ENCODE assay signal across 1 cellular context in genomic region chr22:40177738-40178416, GRCh38.
TF ChIP-seq lines count a peak whose summit lies in the region.

Gene TNRC6B, plus strand, starts transcription at chr22:40177925. Its CDS starts 211 bp downstream, at chr22:40178136.

TF ChIP-seq in GM12878, 131 proteins besides CTCF, POLR2A, EP300 and RAD21 (continued from another document and continues in another):
- peak; percentile 98 for TF ChIP-seq RAD51 (IDR thresholded peaks at IDR 0.05)
- 0 out of 4 replicates have a peak, but pooled peaks of 1 of the 2 experiments have one; percentile 29 for TF ChIP-seq SRF (IDR thresholded peaks at IDR 0.05; ENCODE audit: low read depth in 2 of 2, low read length in 2 of 2)
- TF ChIP-seq ZNF622 (IDR thresholded peaks at IDR 0.05): no peak
- no peak for TF ChIP-seq ASH2L (IDR thresholded peaks at IDR 0.05; ENCODE audit: borderline replicate concordance, low read depth)
- peak; percentile 16 for TF ChIP-seq SIX5 (IDR thresholded peaks at IDR 0.05; ENCODE audit: low read depth, low read length, severe bottlenecking)
- TF ChIP-seq BCL11A (IDR thresholded peaks at IDR 0.05; ENCODE audit: low read depth, low read length): no peak
- no peak for TF ChIP-seq CEBPB (IDR thresholded peaks at IDR 0.05; ENCODE audit: borderline replicate concordance in 1 of 2, low read depth in 2 of 2, low read length in 2 of 2)
- no peak for TF ChIP-seq SPI1 (IDR thresholded peaks at IDR 0.05; ENCODE audit: borderline replicate concordance, insufficient read depth, low read depth, low read length)
- TF ChIP-seq STAT1 (conservative IDR thresholded peaks at IDR 0.05): no peak
- TF ChIP-seq USF2 (IDR thresholded peaks at IDR 0.05; ENCODE audit: borderline replicate concordance, low read depth, low read length): peak; percentile 84
- TF ChIP-seq ZNF274 (IDR thresholded peaks at IDR 0.05; ENCODE audit: insufficient read depth, insufficient read length): no peak
- TF ChIP-seq, protein P1, sequence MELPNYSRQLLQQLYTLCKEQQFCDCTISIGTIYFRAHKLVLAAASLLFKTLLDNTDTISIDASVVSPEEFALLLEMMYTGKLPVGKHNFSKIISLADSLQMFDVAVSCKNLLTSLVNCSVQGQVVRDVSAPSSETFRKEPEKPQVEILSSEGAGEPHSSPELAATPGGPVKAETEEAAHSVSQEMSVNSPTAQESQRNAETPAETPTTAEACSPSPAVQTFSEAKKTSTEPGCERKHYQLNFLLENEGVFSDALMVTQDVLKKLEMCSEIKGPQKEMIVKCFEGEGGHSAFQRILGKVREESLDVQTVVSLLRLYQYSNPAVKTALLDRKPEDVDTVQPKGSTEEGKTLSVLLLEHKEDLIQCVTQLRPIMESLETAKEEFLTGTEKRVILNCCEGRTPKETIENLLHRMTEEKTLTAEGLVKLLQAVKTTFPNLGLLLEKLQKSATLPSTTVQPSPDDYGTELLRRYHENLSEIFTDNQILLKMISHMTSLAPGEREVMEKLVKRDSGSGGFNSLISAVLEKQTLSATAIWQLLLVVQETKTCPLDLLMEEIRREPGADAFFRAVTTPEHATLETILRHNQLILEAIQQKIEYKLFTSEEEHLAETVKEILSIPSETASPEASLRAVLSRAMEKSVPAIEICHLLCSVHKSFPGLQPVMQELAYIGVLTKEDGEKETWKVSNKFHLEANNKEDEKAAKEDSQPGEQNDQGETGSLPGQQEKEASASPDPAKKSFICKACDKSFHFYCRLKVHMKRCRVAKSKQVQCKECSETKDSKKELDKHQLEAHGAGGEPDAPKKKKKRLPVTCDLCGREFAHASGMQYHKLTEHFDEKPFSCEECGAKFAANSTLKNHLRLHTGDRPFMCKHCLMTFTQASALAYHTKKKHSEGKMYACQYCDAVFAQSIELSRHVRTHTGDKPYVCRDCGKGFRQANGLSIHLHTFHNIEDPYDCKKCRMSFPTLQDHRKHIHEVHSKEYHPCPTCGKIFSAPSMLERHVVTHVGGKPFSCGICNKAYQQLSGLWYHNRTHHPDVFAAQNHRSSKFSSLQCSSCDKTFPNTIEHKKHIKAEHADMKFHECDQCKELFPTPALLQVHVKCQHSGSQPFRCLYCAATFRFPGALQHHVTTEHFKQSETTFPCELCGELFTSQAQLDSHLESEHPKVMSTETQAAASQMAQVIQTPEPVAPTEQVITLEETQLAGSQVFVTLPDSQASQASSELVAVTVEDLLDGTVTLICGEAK (IDR thresholded peaks at IDR 0.05; ENCODE audit: borderline replicate concordance): no peak
- TF ChIP-seq POLR2AphosphoS5 (IDR thresholded peaks at IDR 0.05; ENCODE audit: low read length): peak; percentile 99
- TF ChIP-seq TAF1 (IDR thresholded peaks at IDR 0.05; ENCODE audit: borderline replicate concordance, low read depth, low read length): peak; percentile 98
- peak; percentile 31 for TF ChIP-seq SKIL (IDR thresholded peaks at IDR 0.05; ENCODE audit: low read depth, poor library complexity, severe bottlenecking)
- no peak for TF ChIP-seq GATAD2B (conservative IDR thresholded peaks at IDR 0.05; ENCODE audit: low read depth)
- no peak for TF ChIP-seq TARDBP (IDR thresholded peaks at IDR 0.05; ENCODE audit: borderline replicate concordance)
- TF ChIP-seq, protein P2, sequence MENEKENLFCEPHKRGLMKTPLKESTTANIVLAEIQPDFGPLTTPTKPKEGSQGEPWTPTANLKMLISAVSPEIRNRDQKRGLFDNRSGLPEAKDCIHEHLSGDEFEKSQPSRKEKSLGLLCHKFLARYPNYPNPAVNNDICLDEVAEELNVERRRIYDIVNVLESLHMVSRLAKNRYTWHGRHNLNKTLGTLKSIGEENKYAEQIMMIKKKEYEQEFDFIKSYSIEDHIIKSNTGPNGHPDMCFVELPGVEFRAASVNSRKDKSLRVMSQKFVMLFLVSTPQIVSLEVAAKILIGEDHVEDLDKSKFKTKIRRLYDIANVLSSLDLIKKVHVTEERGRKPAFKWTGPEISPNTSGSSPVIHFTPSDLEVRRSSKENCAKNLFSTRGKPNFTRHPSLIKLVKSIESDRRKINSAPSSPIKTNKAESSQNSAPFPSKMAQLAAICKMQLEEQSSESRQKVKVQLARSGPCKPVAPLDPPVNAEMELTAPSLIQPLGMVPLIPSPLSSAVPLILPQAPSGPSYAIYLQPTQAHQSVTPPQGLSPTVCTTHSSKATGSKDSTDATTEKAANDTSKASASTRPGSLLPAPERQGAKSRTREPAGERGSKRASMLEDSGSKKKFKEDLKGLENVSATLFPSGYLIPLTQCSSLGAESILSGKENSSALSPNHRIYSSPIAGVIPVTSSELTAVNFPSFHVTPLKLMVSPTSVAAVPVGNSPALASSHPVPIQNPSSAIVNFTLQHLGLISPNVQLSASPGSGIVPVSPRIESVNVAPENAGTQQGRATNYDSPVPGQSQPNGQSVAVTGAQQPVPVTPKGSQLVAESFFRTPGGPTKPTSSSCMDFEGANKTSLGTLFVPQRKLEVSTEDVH (IDR thresholded peaks at IDR 0.05; ENCODE audit: low read depth, partially characterized antibody): no peak
- TF ChIP-seq ZNF207 (IDR thresholded peaks at IDR 0.05; ENCODE audit: borderline replicate concordance): no peak
- TF ChIP-seq JUND (IDR thresholded peaks at IDR 0.05; ENCODE audit: low read depth, low read length): no peak
- peak; percentile 72 for TF ChIP-seq CREB1 (IDR thresholded peaks at IDR 0.05; ENCODE audit: low read depth)
- TF ChIP-seq FOXK2 (IDR thresholded peaks at IDR 0.05): no peak
- peak; percentile 92 for TF ChIP-seq SIN3A (IDR thresholded peaks at IDR 0.05; ENCODE audit: low read depth, low read length)
- peak; percentile 94 for TF ChIP-seq POLR2AphosphoS2 (IDR thresholded peaks at IDR 0.05; ENCODE audit: low read depth, low read length)
- peak; percentile 72 to 78; a peak in 3 of 4 replicates for TF ChIP-seq BHLHE40 (IDR thresholded peaks at IDR 0.05; ENCODE audit: borderline replicate concordance in 1 of 2, low read depth in 2 of 2, low read length in 1 of 2)
- TF ChIP-seq SMAD5 (IDR thresholded peaks at IDR 0.05; ENCODE audit: low read depth): peak; percentile 96
- no peak for TF ChIP-seq BMI1 (IDR thresholded peaks at IDR 0.05; ENCODE audit: borderline replicate concordance)
- TF ChIP-seq E4F1 (IDR thresholded peaks at IDR 0.05; ENCODE audit: borderline replicate concordance, partially characterized antibody): no peak
- TF ChIP-seq CBX3 (IDR thresholded peaks at IDR 0.05; ENCODE audit: borderline replicate concordance, low read depth): no peak
- TF ChIP-seq PRDM15 (CRISPR knock-in tag; IDR thresholded peaks at IDR 0.05): no peak; the same call in 1 of the 2 replicates
- peak; percentile 70; the same call in 1 of the 2 replicates for TF ChIP-seq NBN (IDR thresholded peaks at IDR 0.05)
- TF ChIP-seq CHD4 (IDR thresholded peaks at IDR 0.05): no peak
- TF ChIP-seq SP1 (IDR thresholded peaks at IDR 0.05; ENCODE audit: low read depth, low read length): peak; percentile 68
- peak; percentile 57; the same call in 1 of the 2 replicates for TF ChIP-seq TCF7 (IDR thresholded peaks at IDR 0.05; ENCODE audit: borderline replicate concordance)
- TF ChIP-seq SREBF1 (IDR thresholded peaks at IDR 0.05; ENCODE audit: low read length): no peak
- TF ChIP-seq IKZF2 (IDR thresholded peaks at IDR 0.05): 0 out of 4 replicates have a peak, but pooled peaks of 1 of the 2 experiments have one; percentile 6
- TF ChIP-seq STAT3 (IDR thresholded peaks at IDR 0.05; ENCODE audit: low read depth, low read length): no peak
- TF ChIP-seq RUNX3 (IDR thresholded peaks at IDR 0.05; ENCODE audit: low read length): peak; percentile 73
- no peak for TF ChIP-seq NRF1 (conservative IDR thresholded peaks at IDR 0.05; ENCODE audit: low read depth, low read length)
- no peak for TF ChIP-seq RELA (IDR thresholded peaks at IDR 0.05; ENCODE audit: borderline replicate concordance, partially characterized antibody)
- no peak for TF ChIP-seq ATF3 (IDR thresholded peaks at IDR 0.05; ENCODE audit: borderline replicate concordance, extremely low read depth, low read depth, low read length)
- no peak for TF ChIP-seq NR2C1 (IDR thresholded peaks at IDR 0.05)
- TF ChIP-seq FOXM1 (IDR thresholded peaks at IDR 0.05; ENCODE audit: low read depth, low read length): peak; percentile 57
- no peak for TF ChIP-seq IRF3 (IDR thresholded peaks at IDR 0.05)
- peak; percentile 37; the same call in 1 of the 2 replicates for TF ChIP-seq GABPA (IDR thresholded peaks at IDR 0.05; ENCODE audit: low read depth)
- 0 out of 2 replicates have a peak, but pooled peaks have one; percentile 47 for TF ChIP-seq CHD2 (IDR thresholded peaks at IDR 0.05; ENCODE audit: borderline replicate concordance, low read depth, low read length)
- TF ChIP-seq MTA2 (IDR thresholded peaks at IDR 0.05; ENCODE audit: low read depth): no peak
- peak; percentile 93; the same call in 1 of the 2 replicates for TF ChIP-seq PAX8 (IDR thresholded peaks at IDR 0.05)
- TF ChIP-seq, protein P3, sequence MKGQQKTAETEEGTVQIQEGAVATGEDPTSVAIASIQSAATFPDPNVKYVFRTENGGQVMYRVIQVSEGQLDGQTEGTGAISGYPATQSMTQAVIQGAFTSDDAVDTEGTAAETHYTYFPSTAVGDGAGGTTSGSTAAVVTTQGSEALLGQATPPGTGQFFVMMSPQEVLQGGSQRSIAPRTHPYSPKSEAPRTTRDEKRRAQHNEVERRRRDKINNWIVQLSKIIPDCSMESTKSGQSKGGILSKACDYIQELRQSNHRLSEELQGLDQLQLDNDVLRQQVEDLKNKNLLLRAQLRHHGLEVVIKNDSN (IDR thresholded peaks at IDR 0.05; ENCODE audit: borderline replicate concordance, extremely low read length, insufficient read depth, low read depth, low read length): peak; percentile 76
